1 cellular context compared by ENCODE assay signal in the genomic region with DNA sequence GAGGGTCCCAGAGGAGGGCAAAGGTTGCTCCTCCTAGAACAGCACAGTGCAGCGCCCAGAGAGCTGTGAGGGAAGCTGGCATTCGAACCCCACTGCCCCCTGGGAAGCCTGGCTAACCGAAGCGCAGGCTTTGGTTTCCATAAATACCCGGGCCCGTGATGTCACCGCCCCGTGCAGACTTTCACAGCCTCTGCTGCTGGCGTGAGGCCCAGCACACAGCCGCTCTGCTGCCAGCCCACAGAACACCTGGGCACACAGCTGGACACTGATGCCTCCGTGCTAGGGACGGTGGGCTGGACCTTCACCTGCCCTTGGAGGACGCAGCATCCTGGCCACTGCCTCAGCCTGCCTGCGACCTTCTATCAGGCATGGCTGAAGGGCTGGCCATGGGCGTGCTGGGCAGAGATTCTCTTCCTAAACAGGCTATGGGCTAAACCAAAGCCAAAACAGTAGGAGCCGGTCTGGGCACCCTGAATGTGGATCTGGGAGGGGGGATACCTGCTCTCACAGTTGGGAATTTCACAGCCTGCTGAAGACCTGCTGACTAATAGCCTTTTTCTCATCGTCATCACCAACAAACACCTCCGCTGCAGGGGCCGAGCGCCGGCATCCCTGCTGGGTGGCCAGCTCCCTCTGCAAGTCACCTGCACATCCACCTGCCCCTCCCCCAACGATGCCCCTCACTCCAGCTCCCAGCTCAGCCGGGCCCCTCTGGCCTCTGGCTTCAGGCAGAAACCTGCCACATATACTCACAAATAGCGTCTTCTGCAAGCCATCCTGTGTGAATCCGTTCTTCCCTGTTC.
TF ChIP-seq lines count a peak whose summit lies in the region.

No MANE protein-coding gene starts in this region.

TF ChIP-seq in GM23338, 12 proteins besides CTCF, POLR2A, EP300 and RAD21 (continued from another document):
- TF ChIP-seq, protein P1, sequence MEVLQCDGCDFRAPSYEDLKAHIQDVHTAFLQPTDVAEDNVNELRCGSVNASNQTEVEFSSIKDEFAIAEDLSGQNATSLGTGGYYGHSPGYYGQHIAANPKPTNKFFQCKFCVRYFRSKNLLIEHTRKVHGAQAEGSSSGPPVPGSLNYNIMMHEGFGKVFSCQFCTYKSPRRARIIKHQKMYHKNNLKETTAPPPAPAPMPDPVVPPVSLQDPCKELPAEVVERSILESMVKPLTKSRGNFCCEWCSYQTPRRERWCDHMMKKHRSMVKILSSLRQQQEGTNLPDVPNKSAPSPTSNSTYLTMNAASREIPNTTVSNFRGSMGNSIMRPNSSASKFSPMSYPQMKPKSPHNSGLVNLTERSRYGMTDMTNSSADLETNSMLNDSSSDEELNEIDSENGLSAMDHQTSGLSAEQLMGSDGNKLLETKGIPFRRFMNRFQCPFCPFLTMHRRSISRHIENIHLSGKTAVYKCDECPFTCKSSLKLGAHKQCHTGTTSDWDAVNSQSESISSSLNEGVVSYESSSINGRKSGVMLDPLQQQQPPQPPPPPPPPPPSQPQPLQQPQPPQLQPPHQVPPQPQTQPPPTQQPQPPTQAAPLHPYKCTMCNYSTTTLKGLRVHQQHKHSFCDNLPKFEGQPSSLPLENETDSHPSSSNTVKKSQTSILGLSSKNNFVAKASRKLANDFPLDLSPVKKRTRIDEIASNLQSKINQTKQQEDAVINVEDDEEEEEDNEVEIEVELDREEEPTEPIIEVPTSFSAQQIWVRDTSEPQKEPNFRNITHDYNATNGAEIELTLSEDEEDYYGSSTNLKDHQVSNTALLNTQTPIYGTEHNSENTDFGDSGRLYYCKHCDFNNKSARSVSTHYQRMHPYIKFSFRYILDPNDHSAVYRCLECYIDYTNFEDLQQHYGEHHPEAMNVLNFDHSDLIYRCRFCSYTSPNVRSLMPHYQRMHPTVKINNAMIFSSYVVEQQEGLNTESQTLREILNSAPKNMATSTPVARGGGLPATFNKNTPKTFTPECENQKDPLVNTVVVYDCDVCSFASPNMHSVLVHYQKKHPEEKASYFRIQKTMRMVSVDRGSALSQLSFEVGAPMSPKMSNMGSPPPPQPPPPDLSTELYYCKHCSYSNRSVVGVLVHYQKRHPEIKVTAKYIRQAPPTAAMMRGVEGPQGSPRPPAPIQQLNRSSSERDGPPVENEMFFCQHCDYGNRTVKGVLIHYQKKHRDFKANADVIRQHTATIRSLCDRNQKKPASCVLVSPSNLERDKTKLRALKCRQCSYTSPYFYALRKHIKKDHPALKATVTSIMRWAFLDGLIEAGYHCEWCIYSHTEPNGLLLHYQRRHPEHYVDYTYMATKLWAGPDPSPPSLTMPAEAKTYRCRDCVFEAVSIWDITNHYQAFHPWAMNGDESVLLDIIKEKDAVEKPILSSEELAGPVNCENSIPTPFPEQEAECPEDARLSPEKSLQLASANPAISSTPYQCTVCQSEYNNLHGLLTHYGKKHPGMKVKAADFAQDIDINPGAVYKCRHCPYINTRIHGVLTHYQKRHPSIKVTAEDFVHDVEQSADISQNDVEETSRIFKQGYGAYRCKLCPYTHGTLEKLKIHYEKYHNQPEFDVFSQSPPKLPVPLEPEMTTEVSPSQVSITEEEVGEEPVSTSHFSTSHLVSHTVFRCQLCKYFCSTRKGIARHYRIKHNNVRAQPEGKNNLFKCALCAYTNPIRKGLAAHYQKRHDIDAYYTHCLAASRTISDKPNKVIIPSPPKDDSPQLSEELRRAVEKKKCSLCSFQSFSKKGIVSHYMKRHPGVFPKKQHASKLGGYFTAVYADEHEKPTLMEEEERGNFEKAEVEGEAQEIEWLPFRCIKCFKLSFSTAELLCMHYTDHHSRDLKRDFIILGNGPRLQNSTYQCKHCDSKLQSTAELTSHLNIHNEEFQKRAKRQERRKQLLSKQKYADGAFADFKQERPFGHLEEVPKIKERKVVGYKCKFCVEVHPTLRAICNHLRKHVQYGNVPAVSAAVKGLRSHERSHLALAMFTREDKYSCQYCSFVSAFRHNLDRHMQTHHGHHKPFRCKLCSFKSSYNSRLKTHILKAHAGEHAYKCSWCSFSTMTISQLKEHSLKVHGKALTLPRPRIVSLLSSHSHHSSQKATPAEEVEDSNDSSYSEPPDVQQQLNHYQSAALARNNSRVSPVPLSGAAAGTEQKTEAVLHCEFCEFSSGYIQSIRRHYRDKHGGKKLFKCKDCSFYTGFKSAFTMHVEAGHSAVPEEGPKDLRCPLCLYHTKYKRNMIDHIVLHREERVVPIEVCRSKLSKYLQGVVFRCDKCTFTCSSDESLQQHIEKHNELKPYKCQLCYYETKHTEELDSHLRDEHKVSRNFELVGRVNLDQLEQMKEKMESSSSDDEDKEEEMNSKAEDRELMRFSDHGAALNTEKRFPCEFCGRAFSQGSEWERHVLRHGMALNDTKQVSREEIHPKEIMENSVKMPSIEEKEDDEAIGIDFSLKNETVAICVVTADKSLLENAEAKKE (CRISPR knock-in tag; IDR thresholded peaks at IDR 0.05): no peak
- TF ChIP-seq, protein P2, sequence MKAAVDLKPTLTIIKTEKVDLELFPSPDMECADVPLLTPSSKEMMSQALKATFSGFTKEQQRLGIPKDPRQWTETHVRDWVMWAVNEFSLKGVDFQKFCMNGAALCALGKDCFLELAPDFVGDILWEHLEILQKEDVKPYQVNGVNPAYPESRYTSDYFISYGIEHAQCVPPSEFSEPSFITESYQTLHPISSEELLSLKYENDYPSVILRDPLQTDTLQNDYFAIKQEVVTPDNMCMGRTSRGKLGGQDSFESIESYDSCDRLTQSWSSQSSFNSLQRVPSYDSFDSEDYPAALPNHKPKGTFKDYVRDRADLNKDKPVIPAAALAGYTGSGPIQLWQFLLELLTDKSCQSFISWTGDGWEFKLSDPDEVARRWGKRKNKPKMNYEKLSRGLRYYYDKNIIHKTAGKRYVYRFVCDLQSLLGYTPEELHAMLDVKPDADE (IDR thresholded peaks at IDR 0.05): no peak
- TF ChIP-seq POLR2AphosphoS5 (IDR thresholded peaks at IDR 0.05; ENCODE audit: low read depth): no peak
- no peak for TF ChIP-seq CREB1 (CRISPR knock-in tag; IDR thresholded peaks at IDR 0.05; ENCODE audit: low read depth)
- no peak for TF ChIP-seq EZH2phosphoT487 (IDR thresholded peaks at IDR 0.05; ENCODE audit: unreplicated experiment)
- TF ChIP-seq ZNF114 (CRISPR knock-in tag; IDR thresholded peaks at IDR 0.05): no peak
- TF ChIP-seq STAT1 (IDR thresholded peaks at IDR 0.05; ENCODE audit: unreplicated experiment): no peak
- no peak for TF ChIP-seq NANOG (IDR thresholded peaks at IDR 0.05; ENCODE audit: borderline replicate concordance)
- no peak for TF ChIP-seq JUNB (IDR thresholded peaks at IDR 0.05; ENCODE audit: unreplicated experiment)
- TF ChIP-seq, protein P3, sequence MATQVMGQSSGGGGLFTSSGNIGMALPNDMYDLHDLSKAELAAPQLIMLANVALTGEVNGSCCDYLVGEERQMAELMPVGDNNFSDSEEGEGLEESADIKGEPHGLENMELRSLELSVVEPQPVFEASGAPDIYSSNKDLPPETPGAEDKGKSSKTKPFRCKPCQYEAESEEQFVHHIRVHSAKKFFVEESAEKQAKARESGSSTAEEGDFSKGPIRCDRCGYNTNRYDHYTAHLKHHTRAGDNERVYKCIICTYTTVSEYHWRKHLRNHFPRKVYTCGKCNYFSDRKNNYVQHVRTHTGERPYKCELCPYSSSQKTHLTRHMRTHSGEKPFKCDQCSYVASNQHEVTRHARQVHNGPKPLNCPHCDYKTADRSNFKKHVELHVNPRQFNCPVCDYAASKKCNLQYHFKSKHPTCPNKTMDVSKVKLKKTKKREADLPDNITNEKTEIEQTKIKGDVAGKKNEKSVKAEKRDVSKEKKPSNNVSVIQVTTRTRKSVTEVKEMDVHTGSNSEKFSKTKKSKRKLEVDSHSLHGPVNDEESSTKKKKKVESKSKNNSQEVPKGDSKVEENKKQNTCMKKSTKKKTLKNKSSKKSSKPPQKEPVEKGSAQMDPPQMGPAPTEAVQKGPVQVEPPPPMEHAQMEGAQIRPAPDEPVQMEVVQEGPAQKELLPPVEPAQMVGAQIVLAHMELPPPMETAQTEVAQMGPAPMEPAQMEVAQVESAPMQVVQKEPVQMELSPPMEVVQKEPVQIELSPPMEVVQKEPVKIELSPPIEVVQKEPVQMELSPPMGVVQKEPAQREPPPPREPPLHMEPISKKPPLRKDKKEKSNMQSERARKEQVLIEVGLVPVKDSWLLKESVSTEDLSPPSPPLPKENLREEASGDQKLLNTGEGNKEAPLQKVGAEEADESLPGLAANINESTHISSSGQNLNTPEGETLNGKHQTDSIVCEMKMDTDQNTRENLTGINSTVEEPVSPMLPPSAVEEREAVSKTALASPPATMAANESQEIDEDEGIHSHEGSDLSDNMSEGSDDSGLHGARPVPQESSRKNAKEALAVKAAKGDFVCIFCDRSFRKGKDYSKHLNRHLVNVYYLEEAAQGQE (IDR thresholded peaks at IDR 0.05; ENCODE audit: unreplicated experiment): no peak
